Comparison of ENCODE assay signal across 8 cellular contexts in the genomic region with DNA sequence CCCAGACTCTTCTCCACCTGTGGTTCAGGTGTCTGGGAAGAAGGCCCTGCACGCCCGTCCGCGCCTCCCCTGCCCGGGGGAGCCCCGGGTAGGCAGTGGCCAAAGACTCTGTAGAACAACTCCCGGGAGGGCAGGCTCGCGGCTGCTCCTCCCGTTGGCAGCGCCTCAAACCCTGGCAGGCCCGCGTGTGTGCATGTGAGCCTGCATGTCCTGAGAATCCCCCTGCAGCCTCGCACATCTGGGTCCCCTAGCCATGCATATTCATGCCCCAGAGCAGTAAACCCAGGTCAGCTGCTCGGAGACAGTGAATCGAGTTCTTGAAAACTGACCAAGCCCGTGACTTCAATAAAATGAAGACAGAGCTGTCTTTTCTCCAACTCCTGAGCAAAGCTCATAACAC.
DNase-seq lines count a peak whose midpoint lies in the region; ATAC-seq and TF ChIP-seq lines count a peak whose summit lies in the region.

No MANE protein-coding gene starts in this region.

- ATAC-seq in GM18870 (IDR thresholded peaks at IDR 0.05; ENCODE audit: unreplicated experiment) (peak; percentile 33), HG03159 (IDR thresholded peaks at IDR 0.05; ENCODE audit: unreplicated experiment) (peak; percentile 26)

- no peaks in the 10 kb centered on the region for H3K9me3 Mint-ChIP-seq in activated T-cell treated with anti-CD3 and anti-CD28 coated beads, Interleukin-2, amount 50 U/mL, for 24 hours

- no peaks in the 10 kb centered on the region for H3K9me3 ChIP-seq in BE2C

- peak; percentile 68 for DNase-seq in BE2C
- peak; percentile 42 for DNase-seq in activated T-cell treated with anti-CD3 and anti-CD28 coated beads, Interleukin-2, amount 50 U/mL, for 24 hours
- DNase-seq in germinal center (ENCODE audit: low spot score), result peak; percentile 36
- peak; percentile 12 for DNase-seq in occipital lobe (lab: John Stamatoyannopoulos, UW)
- DNase-seq in posterior vena cava (ENCODE audit: low spot score), result no peak
- DNase-seq in NCI-H82 treated with DMSO at 0.1 percent for 48 hours (lab: John Stamatoyannopoulos, UW; ENCODE audit: unreplicated experiment), result no peak

- H3K4me3 Mint-ChIP-seq in activated T-cell treated with anti-CD3 and anti-CD28 coated beads, Interleukin-2, amount 50 U/mL, for 24 hours, result peak overlapping the region; percentile 75

- peaks cover 16% of the 10 kb centered on the region for H3K4me1 Mint-ChIP-seq in activated T-cell treated with anti-CD3 and anti-CD28 coated beads, Interleukin-2, amount 50 U/mL, for 24 hours (ENCODE audit: low read depth)

- intact Hi-C loops in posterior vena cava (cut with DNase I), result no loop called here

- 0 out of 2 replicates have a peak, but pooled peaks cover 2% of the 10 kb centered on the region for H3K4me1 ChIP-seq in BE2C

- no peaks in the 10 kb centered on the region for H3K36me3 Mint-ChIP-seq in activated T-cell treated with anti-CD3 and anti-CD28 coated beads, Interleukin-2, amount 50 U/mL, for 24 hours (ENCODE audit: low read depth)

- TF ChIP-seq CTCF in BE2C (IDR thresholded peaks at IDR 0.05; ENCODE audit: low read depth, low read length), result no peak

- H3K27me3 Mint-ChIP-seq in activated T-cell treated with anti-CD3 and anti-CD28 coated beads, Interleukin-2, amount 50 U/mL, for 24 hours, result peaks cover 92% of the 10 kb centered on the region

- H3K27me3 ChIP-seq in BE2C, result no peaks in the 10 kb centered on the region

- H3K4me3 ChIP-seq in BE2C (ENCODE audit: low read depth, low read length), result peak overlapping the region; percentile 71

- H3K27ac Mint-ChIP-seq in activated T-cell treated with anti-CD3 and anti-CD28 coated beads, Interleukin-2, amount 50 U/mL, for 24 hours, result no peak overlapping the region

- no peaks in the 10 kb centered on the region for H3K36me3 ChIP-seq in BE2C

Comparison
In these comparisons a context has a peak if more than half of its experiments do, and no peak if none do; other contexts are left out.
1. DNase-seq: peak in BE2C (single experiment), activated T-cell treated with anti-CD3 and anti-CD28 coated beads, Interleukin-2, amount 50 U/mL, for 24 hours (single experiment), germinal center (single experiment) and occipital lobe (single experiment); none in posterior vena cava (single experiment) and NCI-H82 treated with DMSO at 0.1 percent for 48 hours (single experiment).